ENCODE assay signal across 9 cellular contexts in genomic region chr7:27697861-27698430, GRCh38. TPM values are rescaled to one million over a fixed set of nuclear protein-coding genes. Genes with fewer than 3 reads are reported as not detected.
DNase-seq lines count a peak whose midpoint lies in the region; ATAC-seq and TF ChIP-seq lines count a peak whose summit lies in the region.
"Had no signal": no experiment of that assay in that cellular context is flagged by ENCODE, and none has a peak within 500 bp of the region (broad histone marks: within the 10 kb centered on the region; RNA-seq: fewer than 3 reads in every experiment).

No MANE protein-coding gene starts in this region.

- H3K4me3 ChIP-seq in SK-N-SH (ENCODE audit: low read depth in 2 of 2, low read length in 1 of 2) (no peak overlapping the region), PC-3 (ENCODE audit: low read length) (no peak overlapping the region), BE2C (ENCODE audit: low read depth, low read length) (no peak overlapping the region)

- no peak overlapping the region for H3K4me3 Mint-ChIP-seq in activated naive CD8-positive, alpha-beta T cell treated with anti-CD3 and anti-CD28 coated beads, Interleukin-2, amount 50 U/mL, for 24 hours
- H3K4me3 Mint-ChIP-seq: T-cell had no signal

- TF ChIP-seq RAD21 in SK-N-SH (IDR thresholded peaks at IDR 0.05; ENCODE audit: low read length): no peak

- H3K9me3 Mint-ChIP-seq in activated naive CD8-positive, alpha-beta T cell treated with anti-CD3 and anti-CD28 coated beads, Interleukin-2, amount 50 U/mL, for 24 hours: no peaks in the 10 kb centered on the region
- H3K9me3 Mint-ChIP-seq: T-cell had no signal

- H3K4me1 ChIP-seq in SK-N-SH (ENCODE audit: control insufficient read depth in 1 of 2, insufficient read depth in 2 of 2, low read depth in 1 of 2, low read length in 1 of 2): peaks cover 0 to 2% of the 10 kb centered on the region in 2 experiments; a peak in 1 of 4 replicates
- H3K4me1 ChIP-seq in PC-3 (ENCODE audit: insufficient read depth, low read length): peaks cover 9% of the 10 kb centered on the region
- no peaks in the 10 kb centered on the region for H3K4me1 ChIP-seq in BE2C

- H3K9me2 ChIP-seq in SK-N-SH (no peaks in the 10 kb centered on the region), PC-3 (replicated peaks; ENCODE audit: low read length) (no peaks in the 10 kb centered on the region)

- H4K20me1 ChIP-seq in SK-N-SH (ENCODE audit: insufficient read depth) (no peaks in the 10 kb centered on the region), PC-3 (ENCODE audit: low read length) (no peaks in the 10 kb centered on the region)

- no peak overlapping the region for H3K27ac Mint-ChIP-seq in activated naive CD8-positive, alpha-beta T cell treated with anti-CD3 and anti-CD28 coated beads, Interleukin-2, amount 50 U/mL, for 24 hours
- H3K27ac Mint-ChIP-seq: T-cell had no signal

- CTCF ChIA-PET in SK-N-SH (lab: Yijun Ruan, JAX): interaction anchor here (0.7 kb wide), 2 partner anchors 222 to 322 kb away, joined by 3 read pairs; no protein-coding TSS in a partner anchor
- CTCF ChIA-PET in PC-3 (lab: Charles Lee): interaction anchor here (0.6 kb wide), 1 partner anchor 237 kb away, joined by 3 read pairs; no protein-coding TSS in a partner anchor

- intact Hi-C loops in PC-3 (cut with micrococcal nuclease): loop anchor here (10.0 kb wide), 1 partner anchor 377 kb away; no protein-coding TSS in a partner anchor
- intact Hi-C loops in left cardiac atrium (cut with DNase I): no loop called here

- H3F3A ChIP-seq in SK-N-SH (replicated peaks; ENCODE audit: insufficient read depth) (no peaks in the 10 kb centered on the region), PC-3 (ENCODE audit: low read length, unreplicated experiment) (no peaks in the 10 kb centered on the region)

- H3K9ac ChIP-seq in SK-N-SH (no peak overlapping the region), PC-3 (ENCODE audit: low read length) (no peak overlapping the region)

- H3K79me2 ChIP-seq in SK-N-SH (ENCODE audit: insufficient read depth): no peaks in the 10 kb centered on the region
- H3K79me2 ChIP-seq in PC-3 (ENCODE audit: low read length): no peaks in the 10 kb centered on the region

- H3K27ac ChIP-seq in SK-N-SH (ENCODE audit: low read depth in 2 of 2, low read length in 1 of 2) (no peak overlapping the region), PC-3 (ENCODE audit: low read length) (no peak overlapping the region)

- WGBS in SK-N-SH (ENCODE audit: low lambda C conversion rate): 75% methylated on average over 3 of the region's 3 CpGs

- H3K36me3 Mint-ChIP-seq in activated naive CD8-positive, alpha-beta T cell treated with anti-CD3 and anti-CD28 coated beads, Interleukin-2, amount 50 U/mL, for 24 hours (ENCODE audit: low read depth): no peaks in the 10 kb centered on the region
- H3K36me3 Mint-ChIP-seq: T-cell had no signal

- no peaks in the 10 kb centered on the region for H3K27me3 ChIP-seq in SK-N-SH (ENCODE audit: insufficient read depth)
- H3K27me3 ChIP-seq in PC-3 (ENCODE audit: low read length): no peaks in the 10 kb centered on the region
- H3K27me3 ChIP-seq in BE2C: no peaks in the 10 kb centered on the region

- no peak for TF ChIP-seq CTCF in SK-N-SH (IDR thresholded peaks at IDR 0.05)
- TF ChIP-seq CTCF in PC-3 (conservative IDR thresholded peaks at IDR 0.05; ENCODE audit: low read depth, low read length): no peak
- TF ChIP-seq CTCF in BE2C (IDR thresholded peaks at IDR 0.05; ENCODE audit: low read depth, low read length): no peak

- H3K36me3 ChIP-seq in SK-N-SH (replicated peaks in 1 of 2; ENCODE audit: control insufficient read depth in 1 of 2, insufficient read depth in 2 of 2, low read length in 1 of 2) (no peaks in the 10 kb centered on the region), PC-3 (ENCODE audit: low read depth, low read length) (no peaks in the 10 kb centered on the region), BE2C (no peaks in the 10 kb centered on the region)

- H2AFZ ChIP-seq in SK-N-SH (ENCODE audit: low read depth) (peak overlapping the region; percentile 61), PC-3 (ENCODE audit: low read length) (0 out of 2 replicates have a peak overlapping the region, but pooled peaks have one; percentile 4)

- BruUV-seq in PC-3 (replicated peaks; lab: Mats Ljungman, UMichigan): no TSS peak

- POLR2A ChIA-PET in SK-N-SH (lab: Yijun Ruan, JAX) (no interaction called here), PC-3 (lab: Charles Lee; ENCODE audit: unreplicated experiment) (no interaction called here)

- DNase-seq in SK-N-SH (no peak), PC-3 (peak; percentile 28), left cardiac atrium (peak; percentile 26), D341Med (ENCODE audit: low spot score) (no peak), BE2C (no peak)
- DNase-seq in activated naive CD8-positive, alpha-beta T cell treated with anti-CD3 and anti-CD28 coated beads, Interleukin-2, amount 50 U/mL, for 24 hours: no peak

- H3K4me1 Mint-ChIP-seq in activated naive CD8-positive, alpha-beta T cell treated with anti-CD3 and anti-CD28 coated beads, Interleukin-2, amount 50 U/mL, for 24 hours: peaks cover 7% of the 10 kb centered on the region
- H3K4me1 Mint-ChIP-seq: T-cell had no signal

- no peak for TF ChIP-seq EP300 in SK-N-SH (IDR thresholded peaks at IDR 0.05; ENCODE audit: borderline replicate concordance in 1 of 2, low read depth in 1 of 2, low read length in 1 of 2)

- no peak for ATAC-seq in SK-N-SH treated with all-trans-retinoic acid at 6 μM for 48 hours
- ATAC-seq in HG02884 (IDR thresholded peaks at IDR 0.05; ENCODE audit: unreplicated experiment): peak; percentile 83
- ATAC-seq in PC-3: peak; percentile 43
- peak in 1 of 2 donors; percentile 50 for ATAC-seq in left cardiac atrium
- ATAC-seq in activated naive CD8-positive, alpha-beta T cell treated with anti-CD3 and anti-CD28 coated beads, Interleukin-2, amount 50 U/mL, for 24 hours: no peak
- ATAC-seq: T-cell had no signal

- no peaks in the 10 kb centered on the region for H3K9me3 ChIP-seq in SK-N-SH
- no peaks in the 10 kb centered on the region for H3K9me3 ChIP-seq in PC-3 (ENCODE audit: low read length)
- no peaks in the 10 kb centered on the region for H3K9me3 ChIP-seq in BE2C

- H3K4me2 ChIP-seq in SK-N-SH (no peak overlapping the region), PC-3 (ENCODE audit: low read length) (no peak overlapping the region)

- H3K27me3 Mint-ChIP-seq in activated naive CD8-positive, alpha-beta T cell treated with anti-CD3 and anti-CD28 coated beads, Interleukin-2, amount 50 U/mL, for 24 hours: peaks cover 4% of the 10 kb centered on the region

TF ChIP-seq in SK-N-SH, 30 proteins besides CTCF, POLR2A, EP300 and RAD21:
- TF ChIP-seq PBX3 (IDR thresholded peaks at IDR 0.05): no peak
- TF ChIP-seq FOSL2 (IDR thresholded peaks at IDR 0.05; ENCODE audit: borderline replicate concordance, low read depth): peak; percentile 32; the same call in 1 of the 2 replicates

TF ChIP-seq in SK-N-SH treated with all-trans-retinoic acid at 6 μM for 48 hours, 23 proteins besides CTCF, POLR2A, EP300 and RAD21:
- TF ChIP-seq GLIS3 (CRISPR knock-in tag; IDR thresholded peaks at IDR 0.05): no peak
- TF ChIP-seq ZNF8 (CRISPR knock-in tag; IDR thresholded peaks at IDR 0.05): no peak
- no peak for TF ChIP-seq ZNF70 (CRISPR knock-in tag; IDR thresholded peaks at IDR 0.05)
- no peak for TF ChIP-seq BACH2 (CRISPR knock-in tag; IDR thresholded peaks at IDR 0.05; ENCODE audit: borderline replicate concordance)
- no peak for TF ChIP-seq ESRRG (CRISPR knock-in tag; IDR thresholded peaks at IDR 0.05)
- no peak for TF ChIP-seq PATZ1 (CRISPR knock-in tag; IDR thresholded peaks at IDR 0.05; ENCODE audit: borderline replicate concordance)
- TF ChIP-seq RARB (CRISPR knock-in tag; IDR thresholded peaks at IDR 0.05): no peak
- TF ChIP-seq ZFP3 (CRISPR knock-in tag; IDR thresholded peaks at IDR 0.05): no peak

RNA-seq across cellular contexts. Expression of gene HIBADH, which starts 35.3 kb away (rescaled TPM):
- 71.8 and 84.6 TPM in 2 replicates for polyA plus RNA-seq in SK-N-SH (2012; rRNA removed)
- polyA plus RNA-seq in SK-N-SH (2012; cell fraction: cytosol; rRNA removed): 101 and 119 TPM in 2 replicates
- polyA plus RNA-seq in SK-N-SH (2012; cell fraction: nucleus; rRNA removed): 20.9 and 36.2 TPM in 2 replicates
- total RNA-seq in PC-3 (2014; rRNA removed): 43.7 and 45.8 TPM in 2 replicates
- 10 to 100 TPM; 52.4 to 68.1 TPM for total RNA-seq in left cardiac atrium
- 7.8 TPM for polyA plus RNA-seq in BE2C (2012; ENCODE audit: insufficient read depth, insufficient read length, low read depth)

RNA-seq across cellular contexts. Expression of gene TAX1BP1, which starts 42.0 kb away (rescaled TPM):
- polyA plus RNA-seq in SK-N-SH (2012; rRNA removed): 70.3 and 108 TPM in 2 replicates
- polyA plus RNA-seq in SK-N-SH (2012; cell fraction: cytosol; rRNA removed): 111 and 125 TPM in 2 replicates
- polyA plus RNA-seq in SK-N-SH (2012; cell fraction: nucleus; rRNA removed): 48.3 and 80.9 TPM in 2 replicates
- 49.5 and 58.5 TPM in 2 replicates for total RNA-seq in PC-3 (2014; rRNA removed)
- 100 to 1,000 TPM; 119 to 133 TPM for total RNA-seq in left cardiac atrium
- 44.4 TPM for polyA plus RNA-seq in BE2C (2012; ENCODE audit: insufficient read depth, insufficient read length, low read depth)

Comparison
In these comparisons a context has a peak if more than half of its experiments do, and no peak if none do; other contexts are left out.
1. DNase-seq: peak in PC-3 (single experiment) and left cardiac atrium (single experiment); none in SK-N-SH (single experiment), D341Med (single experiment), BE2C (single experiment) and activated naive CD8-positive, alpha-beta T cell treated with anti-CD3 and anti-CD28 coated beads, Interleukin-2, amount 50 U/mL, for 24 hours (single experiment).
2. ATAC-seq: peak in HG02884 (single experiment) and PC-3 (single experiment); none in SK-N-SH treated with all-trans-retinoic acid at 6 μM for 48 hours (single experiment) and activated naive CD8-positive, alpha-beta T cell treated with anti-CD3 and anti-CD28 coated beads, Interleukin-2, amount 50 U/mL, for 24 hours (single experiment).